In genomic region chr3:196207833-196208607, GRCh38 we compare ENCODE assay signal across 1 cellular context.
TF ChIP-seq lines count a peak whose summit lies in the region.

No MANE protein-coding gene starts in this region.

TF ChIP-seq in K562, 482 proteins besides CTCF, POLR2A, EP300 and RAD21 (continued from another document and continues in another):
- TF ChIP-seq, protein P1, sequence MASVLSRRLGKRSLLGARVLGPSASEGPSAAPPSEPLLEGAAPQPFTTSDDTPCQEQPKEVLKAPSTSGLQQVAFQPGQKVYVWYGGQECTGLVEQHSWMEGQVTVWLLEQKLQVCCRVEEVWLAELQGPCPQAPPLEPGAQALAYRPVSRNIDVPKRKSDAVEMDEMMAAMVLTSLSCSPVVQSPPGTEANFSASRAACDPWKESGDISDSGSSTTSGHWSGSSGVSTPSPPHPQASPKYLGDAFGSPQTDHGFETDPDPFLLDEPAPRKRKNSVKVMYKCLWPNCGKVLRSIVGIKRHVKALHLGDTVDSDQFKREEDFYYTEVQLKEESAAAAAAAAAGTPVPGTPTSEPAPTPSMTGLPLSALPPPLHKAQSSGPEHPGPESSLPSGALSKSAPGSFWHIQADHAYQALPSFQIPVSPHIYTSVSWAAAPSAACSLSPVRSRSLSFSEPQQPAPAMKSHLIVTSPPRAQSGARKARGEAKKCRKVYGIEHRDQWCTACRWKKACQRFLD (CRISPR knock-in tag; IDR thresholded peaks at IDR 0.05), result no peak
- TF ChIP-seq, protein P2, sequence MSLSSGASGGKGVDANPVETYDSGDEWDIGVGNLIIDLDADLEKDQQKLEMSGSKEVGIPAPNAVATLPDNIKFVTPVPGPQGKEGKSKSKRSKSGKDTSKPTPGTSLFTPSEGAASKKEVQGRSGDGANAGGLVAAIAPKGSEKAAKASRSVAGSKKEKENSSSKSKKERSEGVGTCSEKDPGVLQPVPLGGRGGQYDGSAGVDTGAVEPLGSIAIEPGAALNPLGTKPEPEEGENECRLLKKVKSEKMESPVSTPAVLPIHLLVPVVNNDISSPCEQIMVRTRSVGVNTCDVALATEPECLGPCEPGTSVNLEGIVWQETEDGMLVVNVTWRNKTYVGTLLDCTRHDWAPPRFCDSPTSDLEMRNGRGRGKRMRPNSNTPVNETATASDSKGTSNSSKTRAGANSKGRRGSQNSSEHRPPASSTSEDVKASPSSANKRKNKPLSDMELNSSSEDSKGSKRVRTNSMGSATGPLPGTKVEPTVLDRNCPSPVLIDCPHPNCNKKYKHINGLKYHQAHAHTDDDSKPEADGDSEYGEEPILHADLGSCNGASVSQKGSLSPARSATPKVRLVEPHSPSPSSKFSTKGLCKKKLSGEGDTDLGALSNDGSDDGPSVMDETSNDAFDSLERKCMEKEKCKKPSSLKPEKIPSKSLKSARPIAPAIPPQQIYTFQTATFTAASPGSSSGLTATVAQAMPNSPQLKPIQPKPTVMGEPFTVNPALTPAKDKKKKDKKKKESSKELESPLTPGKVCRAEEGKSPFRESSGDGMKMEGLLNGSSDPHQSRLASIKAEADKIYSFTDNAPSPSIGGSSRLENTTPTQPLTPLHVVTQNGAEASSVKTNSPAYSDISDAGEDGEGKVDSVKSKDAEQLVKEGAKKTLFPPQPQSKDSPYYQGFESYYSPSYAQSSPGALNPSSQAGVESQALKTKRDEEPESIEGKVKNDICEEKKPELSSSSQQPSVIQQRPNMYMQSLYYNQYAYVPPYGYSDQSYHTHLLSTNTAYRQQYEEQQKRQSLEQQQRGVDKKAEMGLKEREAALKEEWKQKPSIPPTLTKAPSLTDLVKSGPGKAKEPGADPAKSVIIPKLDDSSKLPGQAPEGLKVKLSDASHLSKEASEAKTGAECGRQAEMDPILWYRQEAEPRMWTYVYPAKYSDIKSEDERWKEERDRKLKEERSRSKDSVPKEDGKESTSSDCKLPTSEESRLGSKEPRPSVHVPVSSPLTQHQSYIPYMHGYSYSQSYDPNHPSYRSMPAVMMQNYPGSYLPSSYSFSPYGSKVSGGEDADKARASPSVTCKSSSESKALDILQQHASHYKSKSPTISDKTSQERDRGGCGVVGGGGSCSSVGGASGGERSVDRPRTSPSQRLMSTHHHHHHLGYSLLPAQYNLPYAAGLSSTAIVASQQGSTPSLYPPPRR (CRISPR knock-in tag; IDR thresholded peaks at IDR 0.05; ENCODE audit: borderline replicate concordance), result no peak
- TF ChIP-seq ZNF511 (CRISPR knock-in tag; IDR thresholded peaks at IDR 0.05) (no peak; the same call in 1 of the 2 replicates), PHF20 (IDR thresholded peaks at IDR 0.05; ENCODE audit: partially characterized antibody) (no peak), KLF16 (IDR thresholded peaks at IDR 0.05) (no peak), ETS1 (conservative IDR thresholded peaks at IDR 0.05; ENCODE audit: control insufficient read depth, low read depth, low read length) (no peak), ZFP36 (IDR thresholded peaks at IDR 0.05; ENCODE audit: low read depth, low read length, partially characterized antibody) (no peak), ZFP91 (CRISPR knock-in tag; IDR thresholded peaks at IDR 0.05) (no peak), ZNF175 (CRISPR knock-in tag; IDR thresholded peaks at IDR 0.05; ENCODE audit: low read depth) (no peak), DACH1 (IDR thresholded peaks at IDR 0.05; ENCODE audit: partially characterized antibody) (no peak), KAT8 (IDR thresholded peaks at IDR 0.05; ENCODE audit: low read depth) (no peak), XRCC3 (IDR thresholded peaks at IDR 0.05) (no peak), MAZ (CRISPR knock-in tag; conservative IDR thresholded peaks at IDR 0.05 in 1 of 2, IDR thresholded peaks at IDR 0.05 in 1 of 2) (peak in 1 of 2 experiments; percentile 72; a peak in 2 of 4 replicates), SETDB1 (IDR thresholded peaks at IDR 0.05; ENCODE audit: low read length) (no peak), CTBP1 (IDR thresholded peaks at IDR 0.05; ENCODE audit: borderline replicate concordance) (no peak), CREB5 (CRISPR knock-in tag; IDR thresholded peaks at IDR 0.05) (no peak), THAP7 (CRISPR knock-in tag; IDR thresholded peaks at IDR 0.05) (no peak), HNRNPLL (IDR thresholded peaks at IDR 0.05; ENCODE audit: low read depth, low read length, poor library complexity, severe bottlenecking) (no peak), SREBF2 (CRISPR knock-in tag; IDR thresholded peaks at IDR 0.05) (no peak), SIN3A (IDR thresholded peaks at IDR 0.05; ENCODE audit: borderline replicate concordance in 2 of 2, control insufficient read depth in 1 of 2, low read depth in 2 of 2, low read length in 2 of 2) (no peak), SMARCB1 (IDR thresholded peaks at IDR 0.05; ENCODE audit: insufficient read length, low read depth) (no peak), BCL6 (CRISPR knock-in tag; IDR thresholded peaks at IDR 0.05) (no peak), ZEB2 (IDR thresholded peaks at IDR 0.05) (no peak), GMEB1 (CRISPR knock-in tag; IDR thresholded peaks at IDR 0.05) (no peak), ZNF354B (CRISPR knock-in tag; IDR thresholded peaks at IDR 0.05) (no peak), KDM1A (IDR thresholded peaks at IDR 0.05) (peak; percentile 92 to 95), STAT6 (CRISPR knock-in tag; IDR thresholded peaks at IDR 0.05) (no peak), ZNF589 (CRISPR knock-in tag; IDR thresholded peaks at IDR 0.05; ENCODE audit: low read depth) (no peak), ZNF408 (CRISPR knock-in tag; IDR thresholded peaks at IDR 0.05; ENCODE audit: low read depth) (no peak), FOXJ2 (tag; IDR thresholded peaks at IDR 0.05) (no peak), TRIM24 (IDR thresholded peaks at IDR 0.05) (peak in 1 of 2 experiments; percentile 9; a peak in 1 of 4 replicates), MTF1 (CRISPR knock-in tag; IDR thresholded peaks at IDR 0.05; ENCODE audit: borderline replicate concordance) (no peak), NRF1 (conservative IDR thresholded peaks at IDR 0.05 in 1 of 2, IDR thresholded peaks at IDR 0.05 in 1 of 2) (peak; percentile 47 to 58; a peak in 3 of 4 replicates), FOXJ3 (CRISPR knock-in tag; IDR thresholded peaks at IDR 0.05) (no peak)
- TF ChIP-seq, protein P3, sequence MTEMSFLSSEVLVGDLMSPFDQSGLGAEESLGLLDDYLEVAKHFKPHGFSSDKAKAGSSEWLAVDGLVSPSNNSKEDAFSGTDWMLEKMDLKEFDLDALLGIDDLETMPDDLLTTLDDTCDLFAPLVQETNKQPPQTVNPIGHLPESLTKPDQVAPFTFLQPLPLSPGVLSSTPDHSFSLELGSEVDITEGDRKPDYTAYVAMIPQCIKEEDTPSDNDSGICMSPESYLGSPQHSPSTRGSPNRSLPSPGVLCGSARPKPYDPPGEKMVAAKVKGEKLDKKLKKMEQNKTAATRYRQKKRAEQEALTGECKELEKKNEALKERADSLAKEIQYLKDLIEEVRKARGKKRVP (CRISPR knock-in tag; IDR thresholded peaks at IDR 0.05), result no peak
- TF ChIP-seq, protein P4, sequence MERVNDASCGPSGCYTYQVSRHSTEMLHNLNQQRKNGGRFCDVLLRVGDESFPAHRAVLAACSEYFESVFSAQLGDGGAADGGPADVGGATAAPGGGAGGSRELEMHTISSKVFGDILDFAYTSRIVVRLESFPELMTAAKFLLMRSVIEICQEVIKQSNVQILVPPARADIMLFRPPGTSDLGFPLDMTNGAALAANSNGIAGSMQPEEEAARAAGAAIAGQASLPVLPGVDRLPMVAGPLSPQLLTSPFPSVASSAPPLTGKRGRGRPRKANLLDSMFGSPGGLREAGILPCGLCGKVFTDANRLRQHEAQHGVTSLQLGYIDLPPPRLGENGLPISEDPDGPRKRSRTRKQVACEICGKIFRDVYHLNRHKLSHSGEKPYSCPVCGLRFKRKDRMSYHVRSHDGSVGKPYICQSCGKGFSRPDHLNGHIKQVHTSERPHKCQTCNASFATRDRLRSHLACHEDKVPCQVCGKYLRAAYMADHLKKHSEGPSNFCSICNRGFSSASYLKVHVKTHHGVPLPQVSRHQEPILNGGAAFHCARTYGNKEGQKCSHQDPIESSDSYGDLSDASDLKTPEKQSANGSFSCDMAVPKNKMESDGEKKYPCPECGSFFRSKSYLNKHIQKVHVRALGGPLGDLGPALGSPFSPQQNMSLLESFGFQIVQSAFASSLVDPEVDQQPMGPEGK (CRISPR knock-in tag; IDR thresholded peaks at IDR 0.05; ENCODE audit: borderline replicate concordance), result no peak
- TF ChIP-seq, protein P5, sequence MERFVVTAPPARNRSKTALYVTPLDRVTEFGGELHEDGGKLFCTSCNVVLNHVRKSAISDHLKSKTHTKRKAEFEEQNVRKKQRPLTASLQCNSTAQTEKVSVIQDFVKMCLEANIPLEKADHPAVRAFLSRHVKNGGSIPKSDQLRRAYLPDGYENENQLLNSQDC (CRISPR knock-in tag; IDR thresholded peaks at IDR 0.05), result no peak
- TF ChIP-seq, protein P6, sequence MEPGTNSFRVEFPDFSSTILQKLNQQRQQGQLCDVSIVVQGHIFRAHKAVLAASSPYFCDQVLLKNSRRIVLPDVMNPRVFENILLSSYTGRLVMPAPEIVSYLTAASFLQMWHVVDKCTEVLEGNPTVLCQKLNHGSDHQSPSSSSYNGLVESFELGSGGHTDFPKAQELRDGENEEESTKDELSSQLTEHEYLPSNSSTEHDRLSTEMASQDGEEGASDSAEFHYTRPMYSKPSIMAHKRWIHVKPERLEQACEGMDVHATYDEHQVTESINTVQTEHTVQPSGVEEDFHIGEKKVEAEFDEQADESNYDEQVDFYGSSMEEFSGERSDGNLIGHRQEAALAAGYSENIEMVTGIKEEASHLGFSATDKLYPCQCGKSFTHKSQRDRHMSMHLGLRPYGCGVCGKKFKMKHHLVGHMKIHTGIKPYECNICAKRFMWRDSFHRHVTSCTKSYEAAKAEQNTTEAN (CRISPR knock-in tag; IDR thresholded peaks at IDR 0.05), result no peak
